21 cellular contexts compared by ENCODE assay signal in genomic region chr3:63046580-63046979, GRCh38.
"Had no signal": no experiment of that assay in that cellular context is flagged by ENCODE, and none has a peak within 500 bp of the region (broad histone marks: within the 10 kb centered on the region; RNA-seq: fewer than 3 reads in every experiment).

No MANE protein-coding gene starts in this region.

- H3K4me1 Mint-ChIP-seq: activated naive CD4-positive, alpha-beta T cell treated with anti-CD3 and anti-CD28 coated beads, Interleukin-2, amount 50 U/mL, for 24 hours had no signal

- H3K27me3 Mint-ChIP-seq: activated naive CD4-positive, alpha-beta T cell treated with anti-CD3 and anti-CD28 coated beads, Interleukin-2, amount 50 U/mL, for 24 hours had no signal

- H3K27me3 ChIP-seq: ascending aorta, body of pancreas, SJCRH30 had no signal

- H3K27ac Mint-ChIP-seq: activated CD8-positive, alpha-beta T cell treated with anti-CD3 and anti-CD28 coated beads, Interleukin-2, amount 10 ng/mL, durations not matched to agents 7 days and 5 days; activated naive CD4-positive, alpha-beta T cell treated with anti-CD3 and anti-CD28 coated beads, Interleukin-2, amount 50 U/mL, for 24 hours had no signal

- H3K36me3 Mint-ChIP-seq: activated naive CD4-positive, alpha-beta T cell treated with anti-CD3 and anti-CD28 coated beads, Interleukin-2, amount 50 U/mL, for 24 hours had no signal

- DNase-seq: activated CD4-positive, alpha-beta T cell treated with anti-CD3 and anti-CD28 coated beads for 4 hours; activated CD8-positive, alpha-beta memory T cell treated with anti-CD3 and anti-CD28 coated beads, Interleukin-2, amount 50 U/mL, for 48 hours; activated CD8-positive, alpha-beta T cell treated with anti-CD3 and anti-CD28 coated beads, Interleukin-2, amount 10 ng/mL, durations not matched to agents 7 days and 5 days; activated naive CD4-positive, alpha-beta T cell; activated T-cell treated with anti-CD3 and anti-CD28 coated beads, Interleukin-2, amount 50 U/mL, for 1 hour; amniotic stem cell; body of pancreas; Kasumi-1; NCI-H1105 treated with DMSO at 0.1 percent for 48 hours; NCI-H1436 treated with DMSO at 0.1 percent for 48 hours; NCI-H187; NCI-H2081; SJCRH30; SK-N-SH; T-helper 1 cell; WERI-Rb-1 had no signal

- H3K9me3 ChIP-seq: ascending aorta, body of pancreas, SJCRH30, SK-N-SH had no signal

- H3K4me3 Mint-ChIP-seq: activated CD8-positive, alpha-beta T cell treated with anti-CD3 and anti-CD28 coated beads, Interleukin-2, amount 10 ng/mL, durations not matched to agents 7 days and 5 days; activated naive CD4-positive, alpha-beta T cell treated with anti-CD3 and anti-CD28 coated beads, Interleukin-2, amount 50 U/mL, for 24 hours had no signal

- H3K27ac ChIP-seq: ascending aorta, body of pancreas, SJCRH30, WERI-Rb-1 had no signal

- H3K4me3 ChIP-seq: ascending aorta, body of pancreas, K562, SJCRH30 had no signal

- ATAC-seq: activated CD4-positive, CD25-positive, alpha-beta regulatory T cell treated with anti-CD3 and anti-CD28 coated beads, Interleukin-2, amount 50 U/mL, for 24 hours; activated CD8-positive, alpha-beta T cell treated with anti-CD3 and anti-CD28 coated beads, Interleukin-2, amount 10 ng/mL, durations not matched to agents 7 days and 5 days; body of pancreas; K562; Right ventricle myocardium inferior had no signal

- H3K9me2 ChIP-seq: SK-N-SH had no signal

- H3K9me3 Mint-ChIP-seq: activated naive CD4-positive, alpha-beta T cell treated with anti-CD3 and anti-CD28 coated beads, Interleukin-2, amount 50 U/mL, for 24 hours had no signal

- H3K9ac ChIP-seq: SK-N-SH had no signal

- H3K36me3 ChIP-seq: ascending aorta, SJCRH30, WERI-Rb-1 had no signal

- H3K4me2 ChIP-seq: SK-N-SH had no signal

- H3K4me1 ChIP-seq: ascending aorta, body of pancreas, SJCRH30 had no signal
